In the genomic region with DNA sequence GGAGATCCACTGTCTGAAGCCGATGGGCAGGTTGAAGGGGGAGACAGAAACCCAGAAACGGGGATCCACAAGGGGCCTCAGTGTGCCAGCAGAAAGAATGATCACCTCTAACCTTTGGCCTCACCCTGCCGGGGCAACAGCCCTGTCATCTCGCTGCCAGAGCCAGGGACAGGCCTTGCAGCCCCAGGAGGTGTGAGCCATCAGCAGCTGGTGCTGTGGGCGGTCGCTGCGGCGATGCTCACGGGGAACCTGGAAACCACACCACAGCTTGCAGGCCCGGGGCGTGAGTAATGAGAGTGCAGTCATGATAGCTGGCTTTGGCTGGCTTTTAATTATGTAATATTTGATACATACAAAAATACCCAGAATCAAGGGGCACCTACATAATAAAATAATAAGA, we compare ENCODE assay signal across 8 cellular contexts. TPM values are rescaled to one million over a fixed set of nuclear protein-coding genes. Genes with fewer than 3 reads are reported as not detected.
DNase-seq lines count a peak whose midpoint lies in the region; ATAC-seq and TF ChIP-seq lines count a peak whose summit lies in the region.

No MANE protein-coding gene starts in this region.

- WGBS in IMR-90 (ENCODE audit: extremely low coverage in 2 of 2, insufficient read length in 1 of 2), 2 experiments, result 50% methylated on average over 4 of the region's 11 CpGs; no CpG with 5 or more reads in 1 of the 2 experiments

- no peak overlapping the region for H2AFZ ChIP-seq in IMR-90 (replicated peaks; ENCODE audit: low read length, poor library complexity)

- H4K20me1 ChIP-seq in IMR-90 (ENCODE audit: insufficient read depth, low read length), result no peaks in the 10 kb centered on the region

- no peak overlapping the region for H3K14ac ChIP-seq in IMR-90 (replicated peaks; ENCODE audit: low read depth, low read length)

- H3K27ac ChIP-seq in IMR-90 (ENCODE audit: insufficient read depth, low read length) (no peak overlapping the region), right atrium auricular region (no peak overlapping the region)

- no peaks in the 10 kb centered on the region for H3K9me1 ChIP-seq in IMR-90 (ENCODE audit: insufficient read depth, low read length)

- no peak overlapping the region for H2BK15ac ChIP-seq in IMR-90 (ENCODE audit: low read depth, low read length)

- BruUV-seq in IMR-90 (replicated peaks; lab: Mats Ljungman, UMichigan), result no TSS peak

- TF ChIP-seq CTCF in IMR-90 (conservative IDR thresholded peaks at IDR 0.05; ENCODE audit: low read depth, low read length), result no peak
- TF ChIP-seq CTCF in right atrium auricular region (IDR thresholded peaks at IDR 0.05), result no peak

- H3K4me3 ChIP-seq in IMR-90 (ENCODE audit: insufficient read depth, low read depth, low read length), result no peak overlapping the region
- H3K4me3 ChIP-seq in right atrium auricular region, result no peak overlapping the region

- H3K36me3 ChIP-seq in IMR-90 (ENCODE audit: control insufficient read depth, insufficient read depth, low read length), result no peaks in the 10 kb centered on the region
- H3K36me3 ChIP-seq in right atrium auricular region, result no peaks in the 10 kb centered on the region

- intact Hi-C loops in IMR-90 (cut with micrococcal nuclease) (no loop called here), Right ventricle myocardium superior (cut with DNase I) (no loop called here)

- CTCF ChIA-PET in IMR-90 (lab: Yijun Ruan, JAX), result no interaction called here

- H3K4me2 ChIP-seq in IMR-90 (ENCODE audit: low read depth, low read length), result no peak overlapping the region

- H3K4ac ChIP-seq in IMR-90 (ENCODE audit: low read depth, low read length), result no peak overlapping the region

- H3K79me1 ChIP-seq in IMR-90 (ENCODE audit: low read depth in 1 of 2, low read length in 2 of 2), result no peaks in the 10 kb centered on the region

- peak; percentile 86 for DNase-seq in NK-92 treated with Interleukin-12 subunit alpha and Interleukin-12 subunit beta, amount 100 ng/mL, for 24 hours (lab: John Stamatoyannopoulos, UW)
- DNase-seq in NK-92 (lab: John Stamatoyannopoulos, UW; ENCODE audit: unreplicated experiment), result no peak
- peak; percentile 55 for DNase-seq in IMR-90
- peak; percentile 31 to 41 for DNase-seq in activated CD8-positive, alpha-beta memory T cell treated with anti-CD3 and anti-CD28 coated beads for 1 hour (ENCODE audit: extremely low read depth in 1 of 2, low read depth in 1 of 2)
- DNase-seq in glomerular visceral epithelial cell (ENCODE audit: extremely low spot score), result peak; percentile 83
- peak; percentile 48 for DNase-seq in stimulated activated CD8-positive, alpha-beta memory T cell treated with anti-CD3 and anti-CD28 coated beads, Interleukin-7, amount 100 ng/mL, for 24 hours (ENCODE audit: low read depth)
- no peak for DNase-seq in Right ventricle myocardium superior
- DNase-seq in right atrium auricular region (ENCODE audit: low spot score), result no peak

- no peak overlapping the region for H2AK5ac ChIP-seq in IMR-90 (ENCODE audit: low read depth, low read length)

- H4K91ac ChIP-seq in IMR-90 (ENCODE audit: insufficient read depth, low read depth, low read length), result no peak overlapping the region

- H3K56ac ChIP-seq in IMR-90 (ENCODE audit: extremely low read depth, insufficient read depth, low read length), result no peak overlapping the region

- no peak overlapping the region for H3K23ac ChIP-seq in IMR-90 (ENCODE audit: low read depth, low read length)

- no peak for TF ChIP-seq POLR2A in IMR-90 (IDR thresholded peaks at IDR 0.05; ENCODE audit: low read depth, low read length)

- H2AK9ac ChIP-seq in IMR-90 (replicated peaks; ENCODE audit: low read depth, low read length, poor library complexity), result no peak overlapping the region

- dilution Hi-C loops in IMR-90 (cut with HindIII; ENCODE audit: low sequenced_read_pairs, unreplicated experiment), result no loop called here

- POLR2A ChIA-PET in IMR-90 (lab: Charles Lee; ENCODE audit: unreplicated experiment), result no interaction called here

- in situ Hi-C loops in IMR-90 (cut with MboI; ENCODE audit: low sequenced_read_pairs), result no loop called here

- no peaks in the 10 kb centered on the region; the same call in 1 of the 2 replicates for H3K4me1 ChIP-seq in IMR-90 (ENCODE audit: control insufficient read depth, insufficient read depth, low read length)
- H3K4me1 ChIP-seq in right atrium auricular region, result peaks cover 0 to 5% of the 10 kb centered on the region in 2 donors

- H3K27me3 ChIP-seq in IMR-90 (ENCODE audit: control insufficient read depth, insufficient read depth, low read length) (peaks cover 16% of the 10 kb centered on the region; the same call in 1 of the 2 replicates), right atrium auricular region (no peaks in the 10 kb centered on the region)

- no peak overlapping the region for H2BK20ac ChIP-seq in IMR-90 (ENCODE audit: low read depth, low read length)

- H3K9ac ChIP-seq in IMR-90 (ENCODE audit: low read depth, low read length), result no peak overlapping the region

- ATAC-seq in IMR-90 (ENCODE audit: low read depth), result no peak
- ATAC-seq in Right ventricle myocardium superior (ENCODE audit: poor library complexity), result no peak

- TF ChIP-seq RAD21 in IMR-90 (IDR thresholded peaks at IDR 0.05; ENCODE audit: low read length), result no peak

- H3K9me3 ChIP-seq in IMR-90 (ENCODE audit: control insufficient read depth, insufficient read depth, low read length), result peaks cover 8% of the 10 kb centered on the region; the same call in 1 of the 2 replicates
- H3K9me3 ChIP-seq in right atrium auricular region, result peaks cover 3 to 9% of the 10 kb centered on the region in 2 donors

- no peak overlapping the region for H2BK120ac ChIP-seq in IMR-90 (ENCODE audit: low read depth, low read length)

- H4K8ac ChIP-seq in IMR-90 (ENCODE audit: low read depth in 2 of 2, low read length in 2 of 2), result no peak overlapping the region

- no peak overlapping the region for H4K5ac ChIP-seq in IMR-90 (ENCODE audit: low read depth, low read length)

- H3K18ac ChIP-seq in IMR-90 (ENCODE audit: low read depth, low read length), result no peak overlapping the region

- H2BK5ac ChIP-seq in IMR-90 (ENCODE audit: low read depth, low read length, poor library complexity, severe bottlenecking), result no peak overlapping the region

TF ChIP-seq in IMR-90, 13 proteins besides CTCF, POLR2A, EP300 and RAD21:
- TF ChIP-seq BHLHE40 (IDR thresholded peaks at IDR 0.05; ENCODE audit: low read depth, low read length), result peak; percentile 37; the same call in 1 of the 2 replicates
- TF ChIP-seq, protein P1, sequence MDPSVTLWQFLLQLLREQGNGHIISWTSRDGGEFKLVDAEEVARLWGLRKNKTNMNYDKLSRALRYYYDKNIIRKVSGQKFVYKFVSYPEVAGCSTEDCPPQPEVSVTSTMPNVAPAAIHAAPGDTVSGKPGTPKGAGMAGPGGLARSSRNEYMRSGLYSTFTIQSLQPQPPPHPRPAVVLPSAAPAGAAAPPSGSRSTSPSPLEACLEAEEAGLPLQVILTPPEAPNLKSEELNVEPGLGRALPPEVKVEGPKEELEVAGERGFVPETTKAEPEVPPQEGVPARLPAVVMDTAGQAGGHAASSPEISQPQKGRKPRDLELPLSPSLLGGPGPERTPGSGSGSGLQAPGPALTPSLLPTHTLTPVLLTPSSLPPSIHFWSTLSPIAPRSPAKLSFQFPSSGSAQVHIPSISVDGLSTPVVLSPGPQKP (IDR thresholded peaks at IDR 0.05; ENCODE audit: borderline replicate concordance, low read depth, low read length), result no peak
- no peak for TF ChIP-seq MAFK (IDR thresholded peaks at IDR 0.05; ENCODE audit: low read depth, low read length)

RNA-seq across cellular contexts. Expression of a gene that starts 4.7 kb away (rescaled TPM):
- 16.1 and 18.1 TPM in 2 replicates for total RNA-seq in IMR-90 (2012; rRNA removed)
- polyA plus RNA-seq in IMR-90 (2012; rRNA removed), result 35.3 and 42.6 TPM in 2 replicates
- 26.9 and 28.3 TPM in 2 replicates for polyA plus RNA-seq in IMR-90 (2012; cell fraction: cytosol; rRNA removed)
- polyA plus RNA-seq in IMR-90 (2012; cell fraction: nucleus; rRNA removed; ENCODE audit: low replicate concordance), result 30.5 and 31.5 TPM in 2 replicates
- total RNA-seq in Right ventricle myocardium superior, result 60.3 TPM
- 10 to 100 TPM; 45.5 to 57.3 TPM for total RNA-seq in right atrium auricular region

Comparison
In these comparisons a context has a peak if more than half of its experiments do, and no peak if none do; other contexts are left out.
1. DNase-seq: peak in NK-92 treated with Interleukin-12 subunit alpha and Interleukin-12 subunit beta, amount 100 ng/mL, for 24 hours (single experiment), IMR-90 (single experiment), activated CD8-positive, alpha-beta memory T cell treated with anti-CD3 and anti-CD28 coated beads for 1 hour (2 of 2), glomerular visceral epithelial cell (single experiment) and stimulated activated CD8-positive, alpha-beta memory T cell treated with anti-CD3 and anti-CD28 coated beads, Interleukin-7, amount 100 ng/mL, for 24 hours (single experiment); none in NK-92 (single experiment), Right ventricle myocardium superior (single experiment) and right atrium auricular region (single experiment).